Comparison of ENCODE assay signal across 12 cellular contexts in genomic region chr19:48650974-48651681, GRCh38. TPM values are rescaled to one million over a fixed set of nuclear protein-coding genes. Genes with fewer than 3 reads are reported as not detected.
"Had no signal": no experiment of that assay in that cellular context is flagged by ENCODE, and none has a peak within 500 bp of the region (broad histone marks: within the 10 kb centered on the region; RNA-seq: fewer than 3 reads in every experiment).

No MANE protein-coding gene starts in this region.

- DNase-seq: activated CD8-positive, alpha-beta memory T cell treated with anti-CD3 and anti-CD28 coated beads, Interleukin-2, amount 50 U/mL, for 48 hours; activated CD8-positive, alpha-beta T cell treated with anti-CD3 and anti-CD28 coated beads, Interleukin-2, amount 10 ng/mL, durations not matched to agents 7 days and 5 days; activated naive CD4-positive, alpha-beta T cell treated with Interleukin-2 at 50 U/mL for 16 hours; endodermal cell; right cardiac atrium; stimulated activated naive CD4-positive, alpha-beta T cell had no signal

- H3K4me3 Mint-ChIP-seq: activated CD8-positive, alpha-beta T cell treated with anti-CD3 and anti-CD28 coated beads, Interleukin-2, amount 10 ng/mL, durations not matched to agents 7 days and 5 days; activated T-helper 1 cell treated with anti-CD3 and anti-CD28 coated beads, Interleukin-12 subunit alpha, Interleukin-12 subunit beta, Interleukin-2, Interleukin-4 antibody, amounts not matched to agents 30 ng/mL and 10 ng/mL and 1 ng/mL, durations not matched to agents 14 hours and 24 hours and 36 hours; endodermal cell; type B pancreatic cell had no signal

- H2AFZ ChIP-seq: hepatocyte had no signal

- H3K79me2 ChIP-seq: hepatocyte had no signal

- H3K27me3 ChIP-seq: hepatocyte, suprapubic skin had no signal

- H3K36me3 ChIP-seq: suprapubic skin had no signal

- H3K9me3 ChIP-seq: suprapubic skin had no signal

- H3K9me3 Mint-ChIP-seq: activated T-helper 1 cell treated with anti-CD3 and anti-CD28 coated beads, Interleukin-12 subunit alpha, Interleukin-12 subunit beta, Interleukin-2, Interleukin-4 antibody, amounts not matched to agents 30 ng/mL and 10 ng/mL and 1 ng/mL, durations not matched to agents 14 hours and 24 hours and 36 hours; type B pancreatic cell had no signal

- H3K4me2 ChIP-seq: hepatocyte had no signal

- H3K36me3 Mint-ChIP-seq: type B pancreatic cell had no signal

- H3K27ac Mint-ChIP-seq: activated CD8-positive, alpha-beta T cell treated with anti-CD3 and anti-CD28 coated beads, Interleukin-2, amount 10 ng/mL, durations not matched to agents 7 days and 5 days; activated T-helper 1 cell treated with anti-CD3 and anti-CD28 coated beads, Interleukin-12 subunit alpha, Interleukin-12 subunit beta, Interleukin-2, Interleukin-4 antibody, amounts not matched to agents 30 ng/mL and 10 ng/mL and 1 ng/mL, durations not matched to agents 14 hours and 24 hours and 36 hours; endodermal cell; progenitor cell of endocrine pancreas; type B pancreatic cell had no signal

- H3K27me3 Mint-ChIP-seq: type B pancreatic cell had no signal

- H3K4me3 ChIP-seq: hepatocyte, suprapubic skin had no signal

- ATAC-seq: activated CD8-positive, alpha-beta T cell treated with anti-CD3 and anti-CD28 coated beads, Interleukin-2, amount 10 ng/mL, durations not matched to agents 7 days and 5 days had no signal

- H3K27ac ChIP-seq: hepatocyte, suprapubic skin had no signal

RNA-seq across cellular contexts. Expression of gene NTN5, which starts 21.7 kb away (rescaled TPM):
- total RNA-seq: hepatocyte, kidney epithelial cell had no signal
